1 cellular context compared by ENCODE assay signal in genomic region chr3:127265581-127265981, GRCh38.
TF ChIP-seq lines count a peak whose summit lies in the region.

No MANE protein-coding gene starts in this region.

TF ChIP-seq in H1, 55 proteins besides CTCF, POLR2A, EP300 and RAD21 (continued from another document):
- TF ChIP-seq RNF2 (IDR thresholded peaks at IDR 0.05; ENCODE audit: borderline replicate concordance, low read depth, low read length, missing control alignments, poor library complexity, severe bottlenecking) (no peak), GTF2F1 (IDR thresholded peaks at IDR 0.05; ENCODE audit: borderline replicate concordance, low read depth, low read length) (no peak), ATF3 (IDR thresholded peaks at IDR 0.05; ENCODE audit: insufficient read depth, low read depth, low read length) (no peak)
